8 cellular contexts compared by ENCODE assay signal in the genomic region with DNA sequence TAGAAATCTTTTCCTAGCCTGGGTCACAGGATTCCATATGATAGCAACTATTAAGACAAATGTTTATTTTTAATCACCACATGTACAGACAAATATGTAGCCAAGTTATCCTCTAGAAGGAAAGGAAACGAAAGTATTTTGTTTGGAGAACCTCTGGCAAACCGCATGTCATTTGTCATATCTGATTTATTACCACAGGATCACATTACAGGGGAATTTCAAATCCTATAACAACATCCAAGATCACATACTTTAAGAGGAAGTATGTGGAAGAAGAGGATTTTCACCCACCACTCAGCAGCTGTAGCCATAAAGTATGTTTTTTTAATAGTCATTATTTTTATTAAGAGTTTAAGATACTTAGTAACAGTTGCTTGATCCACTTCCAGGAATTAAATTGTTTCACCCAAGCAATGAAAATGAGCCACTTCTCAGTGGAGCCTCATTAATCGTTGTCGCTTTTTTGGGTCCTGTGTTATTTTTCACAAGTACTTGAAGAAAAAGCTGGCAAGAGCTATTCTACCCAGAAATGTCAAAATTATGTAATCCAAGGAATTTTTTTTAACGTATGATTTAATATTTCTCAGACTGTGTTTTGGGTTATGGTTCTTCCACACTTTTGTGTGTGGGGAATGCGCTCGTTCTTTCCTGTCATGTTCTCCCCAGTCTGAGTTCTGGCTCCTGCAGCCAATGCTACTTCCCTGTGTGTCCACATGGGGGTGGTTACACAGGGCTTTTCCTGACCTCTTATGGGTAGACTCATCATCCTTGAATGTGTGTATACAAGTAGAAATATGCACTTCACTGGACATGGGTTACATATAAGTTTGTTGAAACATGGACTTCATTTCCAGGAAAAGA.
DNase-seq lines count a peak whose midpoint lies in the region; ATAC-seq, FAIRE-seq and TF ChIP-seq lines count a peak whose summit lies in the region.

No MANE protein-coding gene starts in this region.

- CTCF ChIA-PET in RWPE1 (lab: Yijun Ruan, JAX), result interaction anchor here (0.6 kb wide), 5 partner anchors 11 to 1074 kb away, joined by 3 to 11 read pairs (median 3); no protein-coding TSS in a partner anchor

- TF ChIP-seq CTCF in GM12873 (IDR thresholded peaks at IDR 0.05; ENCODE audit: insufficient read depth, low read depth, low read length, missing control alignments) (peak; percentile 17), RWPE1 (conservative IDR thresholded peaks at IDR 0.05; ENCODE audit: low read depth) (peak; percentile 12; the same call in 1 of the 2 replicates), foreskin fibroblast (IDR thresholded peaks at IDR 0.05; ENCODE audit: low read depth, low read length) (peak; percentile 64), retinal pigment epithelial cell (conservative IDR thresholded peaks at IDR 0.05; ENCODE audit: low read depth, low read length) (peak; percentile 70)

- no peak overlapping the region for H3K27ac ChIP-seq in RWPE1

- POLR2A ChIA-PET in RWPE1 (lab: Yijun Ruan, JAX; ENCODE audit: low non-redundant PET), result no interaction called here

- H3K4me3 ChIP-seq in foreskin fibroblast (ENCODE audit: low read depth in 1 of 2, low read length in 2 of 2), result no peak overlapping the region
- H3K4me3 ChIP-seq in retinal pigment epithelial cell (ENCODE audit: low read length), result no peak overlapping the region

- DNase-seq in RWPE1 (ENCODE audit: low spot score) (peak; percentile 67), foreskin fibroblast (peak; percentile 88 to 93), retinal pigment epithelial cell (ENCODE audit: low read depth) (no peak), urothelium cell line (ENCODE audit: low spot score) (no peak)

- ATAC-seq in GM21723 (IDR thresholded peaks at IDR 0.05; ENCODE audit: unreplicated experiment) (no peak), HG03108 (IDR thresholded peaks at IDR 0.05; ENCODE audit: unreplicated experiment) (no peak), HG02840 (IDR thresholded peaks at IDR 0.05; ENCODE audit: low FRiP score, unreplicated experiment) (no peak)

- no peak for FAIRE-seq in urothelium cell line (lab: Jason Lieb, UNC)

Comparison
In these comparisons a context has a peak if more than half of its experiments do, and no peak if none do; other contexts are left out.
1. CTCF ChIP-seq: peak in every context shown above with its lines; median percentile 70 in retinal pigment epithelial cell; 64 in foreskin fibroblast; 17 in GM12873; 12 in RWPE1.
2. DNase-seq: peak in RWPE1 (single experiment) and foreskin fibroblast (2 of 2); none in retinal pigment epithelial cell (single experiment) and urothelium cell line (single experiment).